8 cellular contexts compared by ENCODE assay signal in the genomic region with DNA sequence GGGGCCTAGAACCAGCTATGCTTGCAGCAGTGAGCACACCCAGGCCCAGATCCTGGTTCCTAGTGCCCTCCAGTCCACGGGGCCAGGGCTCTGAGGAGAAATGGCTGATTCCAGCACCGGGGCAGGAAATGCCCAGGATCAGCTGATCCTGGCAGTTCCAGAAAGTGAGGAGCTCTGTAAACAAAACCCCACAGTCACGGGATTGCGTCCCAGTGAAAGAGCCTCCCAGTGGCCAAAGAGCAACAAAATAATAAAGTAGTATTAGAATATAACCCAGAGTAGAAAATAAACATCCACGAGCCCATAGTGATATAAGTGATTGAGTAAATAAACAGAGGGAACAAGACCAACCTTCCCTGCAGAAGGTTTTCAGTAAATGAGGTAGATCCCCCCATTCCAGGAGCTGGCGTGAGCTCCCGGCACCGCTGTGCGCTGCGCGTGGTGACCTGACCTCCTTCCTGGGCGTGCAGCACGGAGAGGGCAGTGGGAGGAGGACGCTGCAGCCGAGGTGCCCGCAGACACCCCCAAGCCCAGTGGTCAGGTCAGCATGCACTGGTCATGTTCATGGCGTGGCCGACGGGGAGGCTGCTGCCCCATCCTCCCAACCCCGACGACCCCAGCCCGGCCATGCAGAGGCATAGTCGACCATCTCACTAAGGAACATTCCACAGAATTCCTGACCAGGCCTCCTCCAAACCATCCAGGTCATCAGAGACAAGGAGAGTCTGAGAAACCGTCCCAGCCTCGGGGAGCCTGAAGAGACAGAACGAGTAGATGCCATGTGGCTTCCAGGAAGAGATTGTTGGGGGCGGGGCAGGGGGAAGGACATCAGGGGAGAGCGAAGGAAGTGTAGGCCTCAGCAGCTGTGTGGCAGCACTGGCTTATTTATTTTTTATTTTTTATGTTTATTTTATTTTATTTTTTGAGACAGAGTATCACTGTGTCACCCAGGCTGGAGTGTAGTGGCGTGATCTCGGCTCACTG. TPM values are rescaled to one million over a fixed set of nuclear protein-coding genes. Genes with fewer than 3 reads are reported as not detected.
A peak's percentile ranks its signal among the peaks of the same experiment; 100 is the strongest.
DNase-seq lines count a peak whose midpoint lies in the region; ATAC-seq and TF ChIP-seq lines count a peak whose summit lies in the region.

No MANE protein-coding gene starts in this region.

- H3K79me2 ChIP-seq in PC-9 (ENCODE audit: low read depth), result 0 out of 2 replicates have a peak, but pooled peaks cover 3% of the 10 kb centered on the region

- peaks cover 4% of the 10 kb centered on the region; the same call in 1 of the 2 replicates for H3K36me3 ChIP-seq in RWPE2 (ENCODE audit: low read depth)
- H3K36me3 ChIP-seq in PC-9 (ENCODE audit: low read depth), result no peaks in the 10 kb centered on the region

- DNase-seq in Ammon's horn (ENCODE audit: low spot score) (peak; percentile 88), RWPE2 (ENCODE audit: low spot score) (peak; percentile 54), fibroblast of the aortic adventitia (ENCODE audit: low read depth) (peak; percentile 86), non-pigmented ciliary epithelial cell (ENCODE audit: low read depth) (peak; percentile 26), PC-9 (no peak)
- DNase-seq in stimulated activated effector memory CD8-positive, alpha-beta T cell treated with anti-CD3 and anti-CD28 coated beads, Interleukin-12 subunit alpha, Interleukin-12 subunit beta, amount 100 ng/mL, for 72 hours (ENCODE audit: low spot score in 2 of 2), result no peak
- DNase-seq in CD4-positive, alpha-beta T cell, result no peak
- no peak for DNase-seq in activated CD4-positive, alpha-beta T cell treated with anti-CD3 and anti-CD28 coated beads for 36 hours

- H3K27ac ChIP-seq in RWPE2 (ENCODE audit: poor library complexity, severe bottlenecking), result peak overlapping the region; percentile 10
- no peak overlapping the region for H3K27ac ChIP-seq in CD4-positive, alpha-beta T cell (ENCODE audit: low read depth, low read length)
- H3K27ac ChIP-seq in PC-9, result no peak overlapping the region

- CTCF ChIA-PET in CD4-positive, alpha-beta T cell (lab: Charles Lee), result no interaction called here
- CTCF ChIA-PET in activated CD4-positive, alpha-beta T cell treated with anti-CD3 and anti-CD28 coated beads for 36 hours (lab: Charles Lee), result interaction anchor here (0.6 kb wide), 2 partner anchors 30 to 49 kb away, joined by 3 read pairs; no protein-coding TSS in a partner anchor
- CTCF ChIA-PET in PC-9 (lab: Charles Lee), result interaction anchor here (0.5 kb wide), 2 partner anchors 11 to 35 kb away, joined by 5 to 8 read pairs; no protein-coding TSS in a partner anchor

- intact Hi-C loops in CD4-positive, alpha-beta T cell (cut with DNase I, micrococcal nuclease), result no loop called here
- intact Hi-C loops in activated CD4-positive, alpha-beta T cell treated with anti-CD3 and anti-CD28 coated beads for 36 hours (cut with DNase I, micrococcal nuclease), result no loop called here
- intact Hi-C loops in PC-9 (cut with micrococcal nuclease; ENCODE audit: unreplicated experiment), result no loop called here

- peaks cover 4% of the 10 kb centered on the region; the same call in 1 of the 2 replicates for H3F3A ChIP-seq in PC-9 (ENCODE audit: insufficient read depth, low read depth)

- H3K4me2 ChIP-seq in PC-9, result no peak overlapping the region

- peak; percentile 8 for TF ChIP-seq CTCF in RWPE2 (IDR thresholded peaks at IDR 0.05; ENCODE audit: poor library complexity, severe bottlenecking)
- peak; percentile 40 for TF ChIP-seq CTCF in fibroblast of the aortic adventitia (IDR thresholded peaks at IDR 0.05; ENCODE audit: insufficient read depth, low read length)
- no peak for TF ChIP-seq CTCF in CD4-positive, alpha-beta T cell (IDR thresholded peaks at IDR 0.05)
- TF ChIP-seq CTCF in PC-9 (conservative IDR thresholded peaks at IDR 0.05), result no peak

- H3K9me2 ChIP-seq in PC-9 (ENCODE audit: insufficient read depth), result no peaks in the 10 kb centered on the region

- no peaks in the 10 kb centered on the region for H3K27me3 Mint-ChIP-seq in CD4-positive, alpha-beta T cell
- no peaks in the 10 kb centered on the region for H3K27me3 Mint-ChIP-seq in activated CD4-positive, alpha-beta T cell treated with anti-CD3 and anti-CD28 coated beads for 36 hours

- H3K9me3 ChIP-seq in RWPE2 (ENCODE audit: severe bottlenecking) (no peaks in the 10 kb centered on the region), PC-9 (ENCODE audit: insufficient read depth, low read depth) (no peaks in the 10 kb centered on the region)
- no peaks in the 10 kb centered on the region for H3K9me3 ChIP-seq in CD4-positive, alpha-beta T cell (ENCODE audit: control insufficient read depth, low read length)

- peaks cover 7% of the 10 kb centered on the region for H3K36me3 Mint-ChIP-seq in stimulated activated effector memory CD8-positive, alpha-beta T cell treated with anti-CD3 and anti-CD28 coated beads, Interleukin-12 subunit alpha, Interleukin-12 subunit beta, amount 100 ng/mL, for 72 hours
- H3K36me3 Mint-ChIP-seq in CD4-positive, alpha-beta T cell (ENCODE audit: low read depth), result no peaks in the 10 kb centered on the region
- H3K36me3 Mint-ChIP-seq in activated CD4-positive, alpha-beta T cell treated with anti-CD3 and anti-CD28 coated beads for 36 hours (ENCODE audit: low read depth), result peaks cover 2% of the 10 kb centered on the region

- H3K4me3 ChIP-seq in RWPE2 (ENCODE audit: severe bottlenecking), result no peak overlapping the region
- peak overlapping the region; percentile 51 for H3K4me3 ChIP-seq in fibroblast of the aortic adventitia (ENCODE audit: low read depth, low read length)
- H3K4me3 ChIP-seq in PC-9, result no peak overlapping the region

- no peaks in the 10 kb centered on the region for H4K20me1 ChIP-seq in PC-9 (ENCODE audit: insufficient read depth)

- no peaks in the 10 kb centered on the region for H3K27me3 ChIP-seq in RWPE2 (ENCODE audit: insufficient read depth, poor library complexity, severe bottlenecking)
- H3K27me3 ChIP-seq in CD4-positive, alpha-beta T cell (ENCODE audit: control insufficient read depth, insufficient read depth, low read length), result no peaks in the 10 kb centered on the region
- H3K27me3 ChIP-seq in PC-9 (ENCODE audit: insufficient read depth, low read depth), result no peaks in the 10 kb centered on the region

- no peak overlapping the region for H2AFZ ChIP-seq in PC-9

- BruUV-seq in PC-9 (replicated peaks; lab: Mats Ljungman, UMichigan), result no TSS peak

- no peak overlapping the region for H3K4me3 Mint-ChIP-seq in stimulated activated effector memory CD8-positive, alpha-beta T cell treated with anti-CD3 and anti-CD28 coated beads, Interleukin-12 subunit alpha, Interleukin-12 subunit beta, amount 100 ng/mL, for 72 hours
- no peak overlapping the region for H3K4me3 Mint-ChIP-seq in CD4-positive, alpha-beta T cell
- H3K4me3 Mint-ChIP-seq in activated CD4-positive, alpha-beta T cell treated with anti-CD3 and anti-CD28 coated beads for 36 hours, result no peak overlapping the region

- H3K4me1 Mint-ChIP-seq in stimulated activated effector memory CD8-positive, alpha-beta T cell treated with anti-CD3 and anti-CD28 coated beads, Interleukin-12 subunit alpha, Interleukin-12 subunit beta, amount 100 ng/mL, for 72 hours, result peaks cover 8% of the 10 kb centered on the region
- H3K4me1 Mint-ChIP-seq in CD4-positive, alpha-beta T cell (ENCODE audit: low read depth), result no peaks in the 10 kb centered on the region
- no peaks in the 10 kb centered on the region for H3K4me1 Mint-ChIP-seq in activated CD4-positive, alpha-beta T cell treated with anti-CD3 and anti-CD28 coated beads for 36 hours

- no peaks in the 10 kb centered on the region for H3K9me3 Mint-ChIP-seq in stimulated activated effector memory CD8-positive, alpha-beta T cell treated with anti-CD3 and anti-CD28 coated beads, Interleukin-12 subunit alpha, Interleukin-12 subunit beta, amount 100 ng/mL, for 72 hours
- H3K9me3 Mint-ChIP-seq in CD4-positive, alpha-beta T cell, result no peaks in the 10 kb centered on the region
- no peaks in the 10 kb centered on the region for H3K9me3 Mint-ChIP-seq in activated CD4-positive, alpha-beta T cell treated with anti-CD3 and anti-CD28 coated beads for 36 hours (ENCODE audit: low read depth)

- no peak overlapping the region for H3K27ac Mint-ChIP-seq in stimulated activated effector memory CD8-positive, alpha-beta T cell treated with anti-CD3 and anti-CD28 coated beads, Interleukin-12 subunit alpha, Interleukin-12 subunit beta, amount 100 ng/mL, for 72 hours
- H3K27ac Mint-ChIP-seq in CD4-positive, alpha-beta T cell, result no peak overlapping the region
- H3K27ac Mint-ChIP-seq in activated CD4-positive, alpha-beta T cell treated with anti-CD3 and anti-CD28 coated beads for 36 hours, result no peak overlapping the region

- H3K4me1 ChIP-seq in RWPE2 (ENCODE audit: insufficient read depth, poor library complexity, severe bottlenecking) (peaks cover 4% of the 10 kb centered on the region), PC-9 (replicated peaks; ENCODE audit: insufficient read depth) (peaks cover 20% of the 10 kb centered on the region)

- peak; percentile 59 for ATAC-seq in RWPE2 (ENCODE audit: low read depth)
- ATAC-seq in stimulated activated effector memory CD8-positive, alpha-beta T cell treated with anti-CD3 and anti-CD28 coated beads, Interleukin-12 subunit alpha, Interleukin-12 subunit beta, amount 100 ng/mL, for 72 hours, result no peak
- no peak for ATAC-seq in CD4-positive, alpha-beta T cell (ENCODE audit: poor library complexity)
- no peak for ATAC-seq in activated CD4-positive, alpha-beta T cell treated with anti-CD3 and anti-CD28 coated beads for 36 hours

- POLR2A ChIA-PET in CD4-positive, alpha-beta T cell (lab: Charles Lee), result no interaction called here
- POLR2A ChIA-PET in activated CD4-positive, alpha-beta T cell treated with anti-CD3 and anti-CD28 coated beads for 36 hours (lab: Charles Lee), result no interaction called here
- POLR2A ChIA-PET in PC-9 (lab: Charles Lee; ENCODE audit: unreplicated experiment), result interaction anchor here (0.7 kb wide), 1 partner anchor 37 kb away, joined by 7 read pairs; no protein-coding TSS in a partner anchor

RNA-seq across cellular contexts. Expression of a gene that starts 19.9 kb away (rescaled TPM):
- total RNA-seq in fibroblast of the aortic adventitia (ENCODE audit: low replicate concordance) (28.7 and 51.6 TPM in 2 replicates), PC-9 (2021) (32.5 and 38.8 TPM in 2 replicates)
- 10 to 100 TPM; 15.2 to 18.4 TPM for total RNA-seq in CD4-positive, alpha-beta T cell
- total RNA-seq in activated CD4-positive, alpha-beta T cell treated with anti-CD3 and anti-CD28 coated beads for 36 hours, result 10 to 100 TPM; 14.8 to 18.8 TPM

RNA-seq across cellular contexts. Expression of a gene that starts 28.2 kb away (rescaled TPM):
- total RNA-seq in fibroblast of the aortic adventitia (ENCODE audit: low replicate concordance) (not detected in 2 replicates), PC-9 (2021) (18.1 and 27.6 TPM in 2 replicates)
- total RNA-seq in CD4-positive, alpha-beta T cell, result 100 to 1,000 TPM; 109 to 114 TPM
- total RNA-seq in activated CD4-positive, alpha-beta T cell treated with anti-CD3 and anti-CD28 coated beads for 36 hours, result 10 to 100 TPM; 31.7 to 38.8 TPM

RNA-seq across cellular contexts. Expression of a gene that starts 37.1 kb away (rescaled TPM):
- total RNA-seq in fibroblast of the aortic adventitia (ENCODE audit: low replicate concordance) (388 and 436 TPM in 2 replicates), PC-9 (2021) (87.8 and 104 TPM in 2 replicates)
- total RNA-seq in CD4-positive, alpha-beta T cell, result 100 to 1,000 TPM; 131 to 132 TPM
- 100 to 1,000 TPM; 111 to 116 TPM for total RNA-seq in activated CD4-positive, alpha-beta T cell treated with anti-CD3 and anti-CD28 coated beads for 36 hours

RNA-seq across cellular contexts. Expression of a gene that starts 55.2 kb away (rescaled TPM):
- total RNA-seq in fibroblast of the aortic adventitia (ENCODE audit: low replicate concordance), result 30.4 and 38.7 TPM in 2 replicates
- 100 to 1,000 TPM; 358 to 392 TPM for total RNA-seq in CD4-positive, alpha-beta T cell
- total RNA-seq in activated CD4-positive, alpha-beta T cell treated with anti-CD3 and anti-CD28 coated beads for 36 hours, result 10 to 100 TPM; 33.0 to 34.9 TPM
- total RNA-seq in PC-9 (2021), result 78.9 and 98.3 TPM in 2 replicates

Comparison
In these comparisons a context has a peak if more than half of its experiments do, and no peak if none do; other contexts are left out.
1. DNase-seq: peak in Ammon's horn (single experiment), RWPE2 (single experiment), fibroblast of the aortic adventitia (single experiment) and non-pigmented ciliary epithelial cell (single experiment); none in stimulated activated effector memory CD8-positive, alpha-beta T cell treated with anti-CD3 and anti-CD28 coated beads, Interleukin-12 subunit alpha, Interleukin-12 subunit beta, amount 100 ng/mL, for 72 hours (0 of 2), CD4-positive, alpha-beta T cell (0 of 10), activated CD4-positive, alpha-beta T cell treated with anti-CD3 and anti-CD28 coated beads for 36 hours (single experiment) and PC-9 (0 of 2).
2. CTCF ChIP-seq: peak in RWPE2 (single experiment) and fibroblast of the aortic adventitia (single experiment); none in CD4-positive, alpha-beta T cell (single experiment) and PC-9 (single experiment).
3. RNA of a gene that starts 28.2 kb away (total RNA-seq): 109 to 114 TPM in CD4-positive, alpha-beta T cell, 31.7 to 38.8 TPM in activated CD4-positive, alpha-beta T cell treated with anti-CD3 and anti-CD28 coated beads for 36 hours and 18.1 to 27.6 TPM in PC-9; not detected in fibroblast of the aortic adventitia; every median in the first group is over 10 times any median in the second.